Comparison of ENCODE assay signal across 13 cellular contexts in genomic region chr7:102271158-102271798, GRCh38. TPM values are rescaled to one million over a fixed set of nuclear protein-coding genes. Genes with fewer than 3 reads are reported as not detected.
DNase-seq lines count a peak whose midpoint lies in the region; ATAC-seq, FAIRE-seq and TF ChIP-seq lines count a peak whose summit lies in the region.
"Had no signal": no experiment of that assay in that cellular context is flagged by ENCODE, and none has a peak within 500 bp of the region (broad histone marks: within the 10 kb centered on the region; RNA-seq: fewer than 3 reads in every experiment).

No MANE protein-coding gene starts in this region.

- H3K9me3 ChIP-seq in SK-N-SH = no peaks in the 10 kb centered on the region
- H3K9me3 ChIP-seq in NT2/D1 (ENCODE audit: insufficient read depth, low read length) = no peaks in the 10 kb centered on the region
- H3K9me3 ChIP-seq: BLaER1 treated with 17β-estradiol and CSF1 and Interleukin-3, amounts not matched to agents 10 nM and 100 nM; HAP-1 had no signal

- H3K4me1 ChIP-seq in SK-N-SH (ENCODE audit: control insufficient read depth in 1 of 2, insufficient read depth in 2 of 2, low read depth in 1 of 2, low read length in 1 of 2) (peaks cover 0 to 22% of the 10 kb centered on the region in 2 experiments; a peak in 1 of 4 replicates), NT2/D1 (ENCODE audit: insufficient read depth, insufficient read length) (peaks cover 31% of the 10 kb centered on the region)
- H3K4me1 ChIP-seq: HAP-1 had no signal

- WGBS in SK-N-SH (ENCODE audit: low lambda C conversion rate) = 90% methylated on average over 10 of the region's 10 CpGs

- no peak for TF ChIP-seq CTCF in SK-N-SH (IDR thresholded peaks at IDR 0.05)
- no peak for TF ChIP-seq CTCF in endothelial cell (IDR thresholded peaks at IDR 0.05; ENCODE audit: unreplicated experiment)

- POLR2A ChIA-PET in SK-N-SH (lab: Yijun Ruan, JAX) = interaction anchor here (0.6 to 1.5 kb wide), 2 partner anchors 19 to 174 kb away, joined by 4 to 8 read pairs; no protein-coding TSS in a partner anchor

- peak overlapping the region in 1 of 2 experiments; percentile 41; a peak in 1 of 4 replicates for H3K27ac ChIP-seq in SK-N-SH (ENCODE audit: low read depth in 2 of 2, low read length in 1 of 2)
- H3K27ac ChIP-seq: 22Rv1; BLaER1 treated with 17β-estradiol and CSF1 and Interleukin-3, amounts not matched to agents 10 nM and 100 nM had no signal

- no peak for FAIRE-seq in urothelium cell line (lab: Jason Lieb, UNC)
- FAIRE-seq: G401.6 had no signal

- no peaks in the 10 kb centered on the region for H3K36me3 Mint-ChIP-seq in endothelial cell (ENCODE audit: low read depth, unreplicated experiment)
- H3K36me3 Mint-ChIP-seq: CD4-positive, CD25-positive, alpha-beta regulatory T cell had no signal

- H3K4me2 ChIP-seq in SK-N-SH = no peak overlapping the region
- H3K4me2 ChIP-seq: BLaER1 treated with 17β-estradiol and CSF1 and Interleukin-3, amounts not matched to agents 10 nM and 100 nM; GM23338 had no signal

- no peak for TF ChIP-seq RAD21 in SK-N-SH (IDR thresholded peaks at IDR 0.05; ENCODE audit: low read length)

- no peak overlapping the region for H3K4me3 Mint-ChIP-seq in endothelial cell (ENCODE audit: unreplicated experiment)
- H3K4me3 Mint-ChIP-seq: CD4-positive, CD25-positive, alpha-beta regulatory T cell; GM23338 had no signal

- H3K4me3 ChIP-seq in SK-N-SH (ENCODE audit: low read depth in 2 of 2, low read length in 1 of 2) (no peak overlapping the region), NT2/D1 (ENCODE audit: insufficient read length, low read depth) (no peak overlapping the region)
- H3K4me3 ChIP-seq: BLaER1 treated with 17β-estradiol and CSF1 and Interleukin-3, amounts not matched to agents 10 nM and 100 nM; GM23338; HAP-1 had no signal

- H2AFZ ChIP-seq in SK-N-SH (ENCODE audit: low read depth) = no peak overlapping the region

- CTCF ChIA-PET in SK-N-SH (lab: Yijun Ruan, JAX) = interaction anchor here (0.6 to 7.9 kb wide), 43 partner anchors 11 to 763 kb away, joined by 3 to 119 read pairs (median 8); partner anchors contain the start of genes CUX1 and SH2B2

- no peaks in the 10 kb centered on the region for H3K9me3 Mint-ChIP-seq in endothelial cell (ENCODE audit: unreplicated experiment)
- H3K9me3 Mint-ChIP-seq: CD4-positive, CD25-positive, alpha-beta regulatory T cell; GM23338 had no signal

- no peak for ATAC-seq in SK-N-SH treated with all-trans-retinoic acid at 6 μM for 48 hours

- DNase-seq in SK-N-SH (no peak), NT2/D1 (ENCODE audit: low read depth, low spot score) (no peak), endothelial cell (ENCODE audit: low spot score) (no peak), urothelium cell line (ENCODE audit: low spot score) (no peak), NCI-H1694 (lab: John Stamatoyannopoulos, UW) (no peak)
- no peak for DNase-seq in activated effector memory CD4-positive, alpha-beta T cell treated with Interleukin-2 at 50 U/mL for 16 hours
- DNase-seq: CD4-positive, CD25-positive, alpha-beta regulatory T cell had no signal

- TF ChIP-seq EP300 in SK-N-SH (IDR thresholded peaks at IDR 0.05; ENCODE audit: borderline replicate concordance in 1 of 2, low read depth in 1 of 2, low read length in 1 of 2) = no peak

- H3K36me3 ChIP-seq in SK-N-SH (replicated peaks in 1 of 2; ENCODE audit: control insufficient read depth in 1 of 2, insufficient read depth in 2 of 2, low read length in 1 of 2) (no peaks in the 10 kb centered on the region), NT2/D1 (ENCODE audit: insufficient read depth, insufficient read length, low read length) (no peaks in the 10 kb centered on the region)
- H3K36me3 ChIP-seq: HAP-1 had no signal

- peak overlapping the region; percentile 10 for H3K27ac Mint-ChIP-seq in endothelial cell (ENCODE audit: unreplicated experiment)

- H3K9ac ChIP-seq in SK-N-SH (no peak overlapping the region), NT2/D1 (ENCODE audit: insufficient read length, low read depth) (peak overlapping the region; percentile 27)
- H3K9ac ChIP-seq: BLaER1 treated with 17β-estradiol and CSF1 and Interleukin-3, amounts not matched to agents 10 nM and 100 nM had no signal

- H3K4me1 Mint-ChIP-seq in endothelial cell (ENCODE audit: unreplicated experiment) = no peaks in the 10 kb centered on the region

- no peaks in the 10 kb centered on the region; the same call in 1 of the 2 replicates for H4K20me1 ChIP-seq in SK-N-SH (ENCODE audit: insufficient read depth)

- H3K9me2 ChIP-seq in SK-N-SH = no peaks in the 10 kb centered on the region

- peaks cover 6% of the 10 kb centered on the region for H3K27me3 Mint-ChIP-seq in endothelial cell (ENCODE audit: unreplicated experiment)

- H3K27me3 ChIP-seq in SK-N-SH (ENCODE audit: insufficient read depth) = no peaks in the 10 kb centered on the region
- no peaks in the 10 kb centered on the region for H3K27me3 ChIP-seq in NT2/D1 (ENCODE audit: insufficient read depth, insufficient read length)
- H3K27me3 ChIP-seq: BLaER1 treated with 17β-estradiol and CSF1 and Interleukin-3, amounts not matched to agents 10 nM and 100 nM had no signal

- H3F3A ChIP-seq in SK-N-SH (replicated peaks; ENCODE audit: insufficient read depth) = no peaks in the 10 kb centered on the region

- no peaks in the 10 kb centered on the region for H3K79me2 ChIP-seq in SK-N-SH (ENCODE audit: insufficient read depth)

TF ChIP-seq in SK-N-SH treated with all-trans-retinoic acid at 6 μM for 48 hours, 23 proteins besides CTCF, POLR2A, EP300 and RAD21:
- TF ChIP-seq POU6F1 (CRISPR knock-in tag; IDR thresholded peaks at IDR 0.05; ENCODE audit: borderline replicate concordance, low read depth) (no peak), ZNF70 (CRISPR knock-in tag; IDR thresholded peaks at IDR 0.05) (peak; percentile 99)

TF ChIP-seq in SK-N-SH, 30 proteins besides CTCF, POLR2A, EP300 and RAD21 (continues in another document):
- TF ChIP-seq TCF12 (IDR thresholded peaks at IDR 0.05) (no peak), GATA2 (CRISPR knock-in tag; IDR thresholded peaks at IDR 0.05) (no peak), NFIC (IDR thresholded peaks at IDR 0.05; ENCODE audit: borderline replicate concordance) (no peak), FOSL2 (IDR thresholded peaks at IDR 0.05; ENCODE audit: borderline replicate concordance, low read depth) (no peak), MAX (IDR thresholded peaks at IDR 0.05; ENCODE audit: low read depth) (no peak), FOXM1 (IDR thresholded peaks at IDR 0.05; ENCODE audit: low read depth) (no peak), YY1 (IDR thresholded peaks at IDR 0.05; ENCODE audit: low read depth) (no peak), USF2 (IDR thresholded peaks at IDR 0.05; ENCODE audit: borderline replicate concordance, low read depth, low read length) (no peak), ELF1 (IDR thresholded peaks at IDR 0.05) (no peak), JUND (IDR thresholded peaks at IDR 0.05) (no peak), MEF2A (IDR thresholded peaks at IDR 0.05; ENCODE audit: borderline replicate concordance, low read depth) (no peak), GABPA (IDR thresholded peaks at IDR 0.05; ENCODE audit: low read depth) (no peak), SMC3 (IDR thresholded peaks at IDR 0.05; ENCODE audit: low read depth, low read length) (no peak), IRF3 (IDR thresholded peaks at IDR 0.05; ENCODE audit: low read depth, low read length) (no peak), MXI1 (IDR thresholded peaks at IDR 0.05; ENCODE audit: low read depth, low read length) (no peak)

RNA-seq across cellular contexts. Expression of gene SH2B2, which starts 15.4 kb away (rescaled TPM):
- polyA plus RNA-seq in SK-N-SH (2012; rRNA removed) = 3.8 and 4.7 TPM in 2 replicates
- polyA plus RNA-seq in SK-N-SH (2012; cell fraction: cytosol; rRNA removed) = 1.5 and 3.3 TPM in 2 replicates
- polyA plus RNA-seq in SK-N-SH (2012; cell fraction: nucleus; rRNA removed) = 8.5 and 19.3 TPM in 2 replicates
- total RNA-seq in endothelial cell (ENCODE audit: unreplicated experiment) = 2.6 TPM
